Comparison of ENCODE assay signal across 18 cellular contexts in the genomic region with DNA sequence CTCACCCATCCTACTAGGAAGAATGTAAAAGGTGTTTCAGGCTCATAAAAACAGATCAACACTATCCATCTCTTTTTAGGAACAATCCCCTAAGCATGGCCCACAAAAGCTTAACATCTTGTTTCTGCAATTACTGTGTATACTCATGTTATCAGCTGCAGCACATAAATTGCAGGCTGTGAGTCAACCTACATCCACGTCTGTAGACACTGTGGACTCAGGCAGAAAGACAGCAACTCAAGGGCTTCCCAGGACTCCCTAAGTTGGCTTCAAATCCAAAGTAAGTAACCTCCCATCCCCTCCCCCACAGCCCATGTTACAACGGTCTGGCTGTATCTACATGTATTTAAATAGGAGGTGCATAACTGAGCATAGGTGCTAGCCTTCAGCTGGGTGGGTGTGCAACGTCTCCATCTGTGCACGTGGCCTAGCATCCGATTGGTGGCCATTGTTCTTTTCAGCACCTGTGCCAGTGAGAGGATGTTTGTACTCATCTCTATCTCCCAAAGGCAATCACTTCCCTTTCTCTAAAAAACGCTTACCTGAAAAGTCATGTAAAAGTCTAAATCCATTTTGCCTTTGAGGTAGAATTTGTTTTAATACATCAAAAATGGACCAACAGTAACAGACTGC. TPM values are rescaled to one million over a fixed set of nuclear protein-coding genes. Genes with fewer than 3 reads are reported as not detected.
DNase-seq lines count a peak whose midpoint lies in the region; ATAC-seq and TF ChIP-seq lines count a peak whose summit lies in the region.
"Had no signal": no experiment of that assay in that cellular context is flagged by ENCODE, and none has a peak within 500 bp of the region (broad histone marks: within the 10 kb centered on the region; RNA-seq: fewer than 3 reads in every experiment).

No MANE protein-coding gene starts in this region.

- peaks cover 65% of the 10 kb centered on the region for H3K4me1 ChIP-seq in CD4-positive, alpha-beta memory T cell (ENCODE audit: insufficient read depth, low read length)
- H3K4me1 ChIP-seq in GM23338 (ENCODE audit: insufficient read depth) (peaks cover 54% of the 10 kb centered on the region), ovary (ENCODE audit: insufficient read depth) (no peaks in the 10 kb centered on the region)

- peak overlapping the region; percentile 48 to 96 (median 82) for H3K27ac Mint-ChIP-seq in CD4-positive, alpha-beta memory T cell
- no peak overlapping the region for H3K27ac Mint-ChIP-seq in GM23338
- H3K27ac Mint-ChIP-seq in activated T-helper 17 cell treated with anti-CD3 and anti-CD28 coated beads, Interleukin-2, amount 50 U/mL, for 72 hours, result peak overlapping the region; percentile 29
- peak overlapping the region; percentile 47 for H3K27ac Mint-ChIP-seq in memory B cell

- POLR2A ChIA-PET in CD4-positive, alpha-beta memory T cell (lab: Charles Lee; ENCODE audit: partially characterized antibody), result interaction anchor here (0.8 to 12.6 kb wide), 4 partner anchors 23 to 56 kb away, joined by 3 to 153 read pairs (median 4); a partner anchor contains a TSS
- POLR2A ChIA-PET in HEK293T (lab: Yijun Ruan, JAX), result no interaction called here

- no peak for TF ChIP-seq EP300 in ovary (IDR thresholded peaks at IDR 0.05)

- H4K20me1 ChIP-seq in GM23338 (replicated peaks; ENCODE audit: insufficient read depth), result no peaks in the 10 kb centered on the region; the same call in none of the 2 replicates

- no peaks in the 10 kb centered on the region for H3K27me3 Mint-ChIP-seq in CD4-positive, alpha-beta memory T cell
- H3K27me3 Mint-ChIP-seq in GM23338 (ENCODE audit: insufficient read depth, low read depth, poor library complexity) (peaks cover 5% of the 10 kb centered on the region), memory B cell (no peaks in the 10 kb centered on the region)
- no peaks in the 10 kb centered on the region for H3K27me3 Mint-ChIP-seq in activated T-helper 17 cell treated with anti-CD3 and anti-CD28 coated beads, Interleukin-2, amount 50 U/mL, for 72 hours

- TF ChIP-seq CTCF in GM23338 (conservative IDR thresholded peaks at IDR 0.05; ENCODE audit: low read depth in 2 of 2) (no peak), ovary (IDR thresholded peaks at IDR 0.05) (no peak)

- 60 to 65% (median 65%) methylated on average over 6 of the region's 6 CpGs for WGBS in ovary, 3 donors

- peaks cover 0 to 3% (median 0%) of the 10 kb centered on the region in 8 donors for H3K9me3 Mint-ChIP-seq in CD4-positive, alpha-beta memory T cell
- H3K9me3 Mint-ChIP-seq in GM23338, result no peaks in the 10 kb centered on the region
- no peaks in the 10 kb centered on the region for H3K9me3 Mint-ChIP-seq in activated T-helper 17 cell treated with anti-CD3 and anti-CD28 coated beads, Interleukin-2, amount 50 U/mL, for 72 hours
- no peaks in the 10 kb centered on the region for H3K9me3 Mint-ChIP-seq in memory B cell

- peak overlapping the region; percentile 56 for H3K4me2 ChIP-seq in GM23338

- no peaks in the 10 kb centered on the region for H3K36me3 ChIP-seq in CD4-positive, alpha-beta memory T cell (ENCODE audit: insufficient read depth, low read length)
- peaks cover 10% of the 10 kb centered on the region for H3K36me3 ChIP-seq in GM23338 (ENCODE audit: insufficient read depth)
- no peaks in the 10 kb centered on the region for H3K36me3 ChIP-seq in ovary
- H3K36me3 ChIP-seq: cardiac muscle cell had no signal

- peaks cover 58 to 94% (median 72%) of the 10 kb centered on the region in 4 donors for H3K4me1 Mint-ChIP-seq in CD4-positive, alpha-beta memory T cell
- H3K4me1 Mint-ChIP-seq in GM23338, result peaks cover 55% of the 10 kb centered on the region
- peaks cover 42% of the 10 kb centered on the region for H3K4me1 Mint-ChIP-seq in activated T-helper 17 cell treated with anti-CD3 and anti-CD28 coated beads, Interleukin-2, amount 50 U/mL, for 72 hours
- H3K4me1 Mint-ChIP-seq in memory B cell, result peaks cover 31% of the 10 kb centered on the region

- no peaks in the 10 kb centered on the region for H3K9me3 ChIP-seq in CD4-positive, alpha-beta memory T cell (ENCODE audit: control insufficient read depth in 1 of 2, low read length in 2 of 2)
- H3K9me3 ChIP-seq in ovary, result no peaks in the 10 kb centered on the region
- H3K9me3 ChIP-seq: neutrophil, SJSA1, thoracic aorta had no signal

- ATAC-seq in GM23338 (peak; percentile 9; the same call in 1 of the 3 replicates), memory B cell (ENCODE audit: low read depth) (no peak), HG02588 (IDR thresholded peaks at IDR 0.05; ENCODE audit: unreplicated experiment) (no peak)
- no peak for ATAC-seq in activated T-helper 17 cell treated with anti-CD3 and anti-CD28 coated beads, Interleukin-2, amount 50 U/mL, for 72 hours (replicated peaks)

- CTCF ChIA-PET in CD4-positive, alpha-beta memory T cell (lab: Charles Lee; ENCODE audit: partially characterized antibody), result interaction anchor here (1.3 to 1.4 kb wide), 2 partner anchors 29 to 55 kb away, joined by 4 to 5 read pairs; no protein-coding TSS in a partner anchor
- CTCF ChIA-PET in HEK293T (lab: Yijun Ruan, JAX), result no interaction called here

- no peak for DNase-seq in CD4-positive, alpha-beta memory T cell
- DNase-seq in GM23338 (ENCODE audit: low spot score), result peak; percentile 48
- DNase-seq in memory B cell (ENCODE audit: low spot score in 2 of 2), result no peak
- no peak for DNase-seq in effector CD8-positive, alpha-beta T cell (lab: John Stamatoyannopoulos, UW)
- DNase-seq in HEK293T (ENCODE audit: extremely low spot score), result no peak
- DNase-seq in ovary, result no peak
- DNase-seq: hypothalamus, KG1, NCI-H187 treated with DMSO at 0.1 percent for 48 hours had no signal

- H3K27me3 ChIP-seq in CD4-positive, alpha-beta memory T cell (ENCODE audit: insufficient read depth, low read length), result no peaks in the 10 kb centered on the region
- H3K27me3 ChIP-seq in GM23338 (ENCODE audit: insufficient read depth) (no peaks in the 10 kb centered on the region), ovary (no peaks in the 10 kb centered on the region)
- H3K27me3 ChIP-seq: cardiac muscle cell, neutrophil, SJSA1 had no signal

- no peak overlapping the region for H2AFZ ChIP-seq in GM23338

- H3F3A ChIP-seq in GM23338 (replicated peaks; ENCODE audit: low read depth), result no peaks in the 10 kb centered on the region

- intact Hi-C loops in CD4-positive, alpha-beta memory T cell (cut with micrococcal nuclease), result loop anchor here (10.0 kb wide), 1 partner anchor 419 kb away; a partner anchor contains a TSS
- intact Hi-C loops in ovary (cut with DNase I), result no loop called here

- 0 out of 2 replicates have a peak, but pooled peaks cover 6% of the 10 kb centered on the region for H3K9me2 ChIP-seq in GM23338 (ENCODE audit: insufficient read depth)

- H3K36me3 Mint-ChIP-seq in CD4-positive, alpha-beta memory T cell, result peaks cover 9 to 21% of the 10 kb centered on the region in 2 donors
- H3K36me3 Mint-ChIP-seq in GM23338 (ENCODE audit: low read depth), result peaks cover 21% of the 10 kb centered on the region
- H3K36me3 Mint-ChIP-seq in activated T-helper 17 cell treated with anti-CD3 and anti-CD28 coated beads, Interleukin-2, amount 50 U/mL, for 72 hours (ENCODE audit: low read depth), result peaks cover 54% of the 10 kb centered on the region
- H3K36me3 Mint-ChIP-seq in memory B cell, result peaks cover 12% of the 10 kb centered on the region

- H3K4me3 Mint-ChIP-seq in CD4-positive, alpha-beta memory T cell, result peak overlapping the region in 6 of 8 donors; percentile 9 to 79 (median 27)
- H3K4me3 Mint-ChIP-seq in GM23338, result 0 out of 3 replicates have a peak overlapping the region, but pooled peaks have one; percentile 6
- H3K4me3 Mint-ChIP-seq in activated T-helper 17 cell treated with anti-CD3 and anti-CD28 coated beads, Interleukin-2, amount 50 U/mL, for 72 hours, result peak overlapping the region; percentile 4
- H3K4me3 Mint-ChIP-seq in memory B cell, result no peak overlapping the region

- H3K27ac ChIP-seq in CD4-positive, alpha-beta memory T cell (ENCODE audit: low read depth, low read length), result no peak overlapping the region
- H3K27ac ChIP-seq in GM23338 (ENCODE audit: low read depth) (peak overlapping the region; percentile 86), ovary (no peak overlapping the region)
- H3K27ac ChIP-seq: cardiac muscle cell, epithelial cell of prostate, neutrophil, SJSA1, thoracic aorta, VCaP had no signal

- TF ChIP-seq POLR2A in ovary (IDR thresholded peaks at IDR 0.05), result no peak

- H3K79me2 ChIP-seq in GM23338 (replicated peaks; ENCODE audit: insufficient read depth), result peaks cover 43% of the 10 kb centered on the region

- H3K4me3 ChIP-seq in CD4-positive, alpha-beta memory T cell (ENCODE audit: low read length in 2 of 2), result no peak overlapping the region
- H3K4me3 ChIP-seq in GM23338 (peak overlapping the region; percentile 17; the same call in 1 of the 2 replicates), ovary (no peak overlapping the region)
- H3K4me3 ChIP-seq: cardiac muscle cell, SJSA1, skin epidermis, thoracic aorta had no signal

TF ChIP-seq in GM23338, 12 proteins besides CTCF, POLR2A, EP300 and RAD21 (continues in another document):
- TF ChIP-seq ZNF331 (CRISPR knock-in tag; IDR thresholded peaks at IDR 0.05; ENCODE audit: low read depth), result no peak
- TF ChIP-seq NANOG (IDR thresholded peaks at IDR 0.05; ENCODE audit: borderline replicate concordance), result no peak
- no peak for TF ChIP-seq POLR2AphosphoS5 (IDR thresholded peaks at IDR 0.05; ENCODE audit: low read depth)

TF ChIP-seq in HEK293T, 16 proteins besides CTCF, POLR2A, EP300 and RAD21 (continues in another document):
- TF ChIP-seq, protein P1, sequence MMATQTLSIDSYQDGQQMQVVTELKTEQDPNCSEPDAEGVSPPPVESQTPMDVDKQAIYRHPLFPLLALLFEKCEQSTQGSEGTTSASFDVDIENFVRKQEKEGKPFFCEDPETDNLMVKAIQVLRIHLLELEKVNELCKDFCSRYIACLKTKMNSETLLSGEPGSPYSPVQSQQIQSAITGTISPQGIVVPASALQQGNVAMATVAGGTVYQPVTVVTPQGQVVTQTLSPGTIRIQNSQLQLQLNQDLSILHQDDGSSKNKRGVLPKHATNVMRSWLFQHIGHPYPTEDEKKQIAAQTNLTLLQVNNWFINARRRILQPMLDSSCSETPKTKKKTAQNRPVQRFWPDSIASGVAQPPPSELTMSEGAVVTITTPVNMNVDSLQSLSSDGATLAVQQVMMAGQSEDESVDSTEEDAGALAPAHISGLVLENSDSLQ (IDR thresholded peaks at IDR 0.05), result no peak
- TF ChIP-seq ZNF384 (IDR thresholded peaks at IDR 0.05) (no peak), L3MBTL2 (conservative IDR thresholded peaks at IDR 0.05) (no peak), LEF1 (IDR thresholded peaks at IDR 0.05; ENCODE audit: borderline replicate concordance) (no peak), NFRKB (IDR thresholded peaks at IDR 0.05) (no peak), ELF4 (IDR thresholded peaks at IDR 0.05) (no peak), FOXM1 (IDR thresholded peaks at IDR 0.05; ENCODE audit: borderline replicate concordance) (no peak)

RNA-seq across cellular contexts. Expression of a gene that starts 30.0 kb away (rescaled TPM):
- total RNA-seq in CD4-positive, alpha-beta memory T cell, result 100 to 1,000 TPM; 143 to 150 TPM
- polyA plus RNA-seq in CD4-positive, alpha-beta memory T cell, result 10 to 100 TPM; 87.2 to 91.8 TPM
- 50.2 and 131 TPM in 2 replicates for total RNA-seq in GM23338 (2014; rRNA removed; shearing (Covaris generic))
- polyA plus RNA-seq in GM23338 (2016; fragmentation: Nextera tagmentation; extraction: Ambion mirVana) (38.4 and 48.7 TPM in 2 replicates), ovary (10 to 100 TPM; 24.7 to 47.3 TPM)
- total RNA-seq in activated T-helper 17 cell treated with anti-CD3 and anti-CD28 coated beads, Interleukin-2, amount 50 U/mL, for 72 hours, result 100 to 1,000 TPM in 1 of 2 donors, 10 to 100 TPM in 1; 62.0 to 105 TPM
- 10 to 100 TPM; 23.9 to 70.8 (median 27.7) TPM for total RNA-seq in ovary
